Comparison of ENCODE assay signal across 21 cellular contexts in the genomic region with DNA sequence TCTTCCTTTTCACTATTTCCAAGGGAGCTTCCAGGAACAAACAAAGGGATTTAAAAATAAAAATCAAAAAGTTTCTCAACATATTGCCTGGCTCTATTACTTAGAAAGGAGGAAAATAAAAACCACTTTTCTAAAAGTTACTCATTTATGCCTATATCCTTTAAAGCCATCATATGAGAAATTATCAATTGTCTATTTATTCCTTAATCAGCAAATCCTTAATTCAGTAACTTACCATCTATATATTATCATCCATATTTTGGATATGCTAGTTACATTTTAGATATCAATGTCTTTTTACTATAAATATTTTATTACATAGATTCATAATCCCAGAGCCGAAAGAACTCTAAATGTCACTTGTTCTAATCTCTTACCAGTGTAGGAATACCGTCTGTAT.
DNase-seq lines count a peak whose midpoint lies in the region; ATAC-seq, FAIRE-seq and TF ChIP-seq lines count a peak whose summit lies in the region.
"Had no signal": no experiment of that assay in that cellular context is flagged by ENCODE, and none has a peak within 500 bp of the region (broad histone marks: within the 10 kb centered on the region; RNA-seq: fewer than 3 reads in every experiment).

No MANE protein-coding gene starts in this region.

- H3K9ac ChIP-seq in HepG2 (ENCODE audit: insufficient read depth, low read depth, low read length) = no peak overlapping the region
- H3K9ac ChIP-seq: BLaER1 treated with 17β-estradiol and CSF1 and Interleukin-3, amounts not matched to agents 10 nM and 100 nM had no signal

- 2% methylated on average over 2 of the region's 2 CpGs for WGBS in HepG2 (ENCODE audit: low lambda C conversion rate)
- WGBS in right lobe of liver (ENCODE audit: insufficient coverage, low coverage, low lambda C conversion rate, missing lambda C conversion rate) = 81% methylated on average over 2 of the region's 2 CpGs

- in situ Hi-C loops in HepG2 (cut with HindIII; ENCODE audit: extremely low pct_ligation_motif_present, low pct_unique_long_range_greater_than_20kb) = no loop called here

- intact Hi-C loops in HepG2 (cut with micrococcal nuclease; ENCODE audit: unreplicated experiment) (no loop called here), right lobe of liver (cut with DNase I) (no loop called here)

- BruUV-seq in HepG2 (replicated peaks; lab: Mats Ljungman, UMichigan) = no TSS peak

- no peak overlapping the region for H3K4me2 ChIP-seq in HepG2 (ENCODE audit: low read depth, low read length)
- no peak overlapping the region for H3K4me2 ChIP-seq in osteoblast (ENCODE audit: insufficient read depth, low read length)
- H3K4me2 ChIP-seq: BLaER1 treated with 17β-estradiol and CSF1 and Interleukin-3, amounts not matched to agents 10 nM and 100 nM had no signal

- ATAC-seq in HepG2 (no peak), right lobe of liver (no peak)
- ATAC-seq: CD8-positive, alpha-beta T cell had no signal

- H3K36me3 ChIP-seq in HepG2 (replicated peaks in 1 of 2; ENCODE audit: control insufficient read depth in 1 of 2, insufficient read depth in 2 of 2, low read length in 2 of 2) (no peaks in the 10 kb centered on the region), right lobe of liver (no peaks in the 10 kb centered on the region), SJCRH30 (no peaks in the 10 kb centered on the region), osteoblast (ENCODE audit: insufficient read depth, low read length) (no peaks in the 10 kb centered on the region)
- H3K36me3 ChIP-seq: BLaER1 treated with 17β-estradiol and CSF1 and Interleukin-3, amounts not matched to agents 10 nM and 100 nM had no signal

- H3K27ac ChIP-seq in HepG2 (ENCODE audit: extremely low read length, insufficient read depth, low read length) (no peak overlapping the region), right lobe of liver (no peak overlapping the region), SJCRH30 (peak overlapping the region; percentile 72), osteoblast (ENCODE audit: low read depth, low read length) (no peak overlapping the region)
- H3K27ac ChIP-seq: 22Rv1; BLaER1 treated with 17β-estradiol and CSF1 and Interleukin-3, amounts not matched to agents 10 nM and 100 nM; C4-2B had no signal

- POLR2A ChIA-PET in HepG2 (lab: Yijun Ruan, JAX) = no interaction called here

- TF ChIP-seq POLR2A in HepG2 (IDR thresholded peaks at IDR 0.05; ENCODE audit: insufficient read depth in 1 of 2, low read depth in 2 of 2, low read length in 2 of 2) = no peak
- no peak for TF ChIP-seq POLR2A in right lobe of liver (IDR thresholded peaks at IDR 0.05)

- H3K9me3 ChIP-seq in HepG2 (ENCODE audit: low read length) = peaks cover 24% of the 10 kb centered on the region; the same call in 1 of the 2 replicates
- H3K9me3 ChIP-seq in right lobe of liver = no peaks in the 10 kb centered on the region
- H3K9me3 ChIP-seq in SJCRH30 (replicated peaks) = no peaks in the 10 kb centered on the region
- H3K9me3 ChIP-seq in osteoblast (ENCODE audit: low read depth, low read length) = no peaks in the 10 kb centered on the region
- H3K9me3 ChIP-seq: BLaER1 treated with 17β-estradiol and CSF1 and Interleukin-3, amounts not matched to agents 10 nM and 100 nM; Caco-2 had no signal

- H4K20me1 ChIP-seq in HepG2 (ENCODE audit: insufficient read depth, low read length) (no peaks in the 10 kb centered on the region), osteoblast (ENCODE audit: insufficient read depth, low read length) (no peaks in the 10 kb centered on the region)
- H4K20me1 ChIP-seq: BLaER1 treated with 17β-estradiol and CSF1 and Interleukin-3, amounts not matched to agents 10 nM and 100 nM had no signal

- H2AFZ ChIP-seq in HepG2 (ENCODE audit: low read length) (no peak overlapping the region), osteoblast (ENCODE audit: low read length) (no peak overlapping the region)

- FAIRE-seq in HepG2 (lab: Jason Lieb, UNC) = no peak
- FAIRE-seq: A204.1, D721Med, G401.6, GM12891, GM19239 had no signal

- H3K27me3 ChIP-seq in HepG2 (ENCODE audit: control insufficient read depth in 1 of 2, insufficient read depth in 2 of 2, low read length in 2 of 2) (no peaks in the 10 kb centered on the region), right lobe of liver (no peaks in the 10 kb centered on the region), SJCRH30 (no peaks in the 10 kb centered on the region), osteoblast (ENCODE audit: insufficient read depth, low read length) (no peaks in the 10 kb centered on the region)
- H3K27me3 ChIP-seq: BLaER1 treated with 17β-estradiol and CSF1 and Interleukin-3, amounts not matched to agents 10 nM and 100 nM had no signal

- TF ChIP-seq CTCF in HepG2 (CRISPR knock-in tag; IDR thresholded peaks at IDR 0.05) (no peak), right lobe of liver (IDR thresholded peaks at IDR 0.05) (no peak), osteoblast (IDR thresholded peaks at IDR 0.05; ENCODE audit: extremely low read depth, low read depth, low read length) (no peak)

- TF ChIP-seq RAD21 in HepG2 (CRISPR knock-in tag; IDR thresholded peaks at IDR 0.05) = no peak

- no peaks in the 10 kb centered on the region for H3K4me1 ChIP-seq in HepG2 (ENCODE audit: insufficient read depth, low read length)
- H3K4me1 ChIP-seq in right lobe of liver = peaks cover 0 to 12% (median 0%) of the 10 kb centered on the region in 4 donors
- H3K4me1 ChIP-seq in SJCRH30 = peaks cover 26% of the 10 kb centered on the region
- no peaks in the 10 kb centered on the region for H3K4me1 ChIP-seq in osteoblast (ENCODE audit: insufficient read depth, low read length)
- H3K4me1 ChIP-seq: Caco-2 had no signal

- CTCF ChIA-PET in HepG2 (lab: Yijun Ruan, JAX; ENCODE audit: low intra/inter-chr PET ratio, low total read pairs) = no interaction called here

- no peak for TF ChIP-seq EP300 in HepG2 (IDR thresholded peaks at IDR 0.05; ENCODE audit: low read depth in 2 of 2, low read length in 2 of 2)
- TF ChIP-seq EP300 in HepG2 (CRISPR knock-in tag; IDR thresholded peaks at IDR 0.05; ENCODE audit: borderline replicate concordance) = no peak

- H3K4me3 ChIP-seq in HepG2 (replicated peaks in 1 of 3; ENCODE audit: insufficient read depth in 1 of 3, low read depth in 2 of 3, low read length in 3 of 3) = no peak overlapping the region
- no peak overlapping the region for H3K4me3 ChIP-seq in right lobe of liver
- H3K4me3 ChIP-seq in SJCRH30 = no peak overlapping the region
- H3K4me3 ChIP-seq in osteoblast (ENCODE audit: insufficient read depth, low read length) = no peak overlapping the region
- H3K4me3 ChIP-seq: BLaER1 treated with 17β-estradiol and CSF1 and Interleukin-3, amounts not matched to agents 10 nM and 100 nM had no signal

- no peak for DNase-seq in HepG2 (ENCODE audit: low spot score)
- DNase-seq in right lobe of liver = no peak
- DNase-seq in SJCRH30 = no peak
- DNase-seq in osteoblast (ENCODE audit: insufficient read length, low spot score, missing footprints) = peak; percentile 37
- DNase-seq in NCI-H2029 (lab: John Stamatoyannopoulos, UW) = no peak
- no peak for DNase-seq in NCI-H226
- DNase-seq: AML-193; Caco-2; Calu3; CD4-positive, alpha-beta T cell; CD8-positive, alpha-beta T cell; DMS79 treated with DMSO at 0.1 percent for 48 hours; GF-D8 had no signal

- H3K79me2 ChIP-seq in HepG2 (ENCODE audit: insufficient read depth, low read length) (no peaks in the 10 kb centered on the region), osteoblast (ENCODE audit: insufficient read depth, low read length) (no peaks in the 10 kb centered on the region)

TF ChIP-seq in HepG2, 621 proteins besides CTCF, POLR2A, EP300 and RAD21:
- TF ChIP-seq MAFF (IDR thresholded peaks at IDR 0.05; ENCODE audit: low read depth, low read length) = 0 out of 2 replicates have a peak, but pooled peaks have one; percentile 26
- peak; percentile 8 to 69; a peak in 1 of 4 replicates for TF ChIP-seq MAFK (conservative IDR thresholded peaks at IDR 0.05 in 1 of 2, IDR thresholded peaks at IDR 0.05 in 1 of 2; ENCODE audit: low read length in 2 of 2)
- no peak for TF ChIP-seq ASH2L (IDR thresholded peaks at IDR 0.05; ENCODE audit: insufficient read length, low read depth, low read length)
